In genomic region chr1:162206300-162206699, GRCh38 we compare ENCODE assay signal across 20 cellular contexts.
DNase-seq lines count a peak whose midpoint lies in the region; ATAC-seq, FAIRE-seq and TF ChIP-seq lines count a peak whose summit lies in the region.
"Had no signal": no experiment of that assay in that cellular context is flagged by ENCODE, and none has a peak within 500 bp of the region (broad histone marks: within the 10 kb centered on the region; RNA-seq: fewer than 3 reads in every experiment).

No MANE protein-coding gene starts in this region.

- TF ChIP-seq CTCF in sigmoid colon (IDR thresholded peaks at IDR 0.05): no peak

- H3K4me3 ChIP-seq in sigmoid colon: no peak overlapping the region

- no peaks in the 10 kb centered on the region for H3K9me3 ChIP-seq in sigmoid colon

- DNase-seq in DMS153 (lab: John Stamatoyannopoulos, UW) (peak; percentile 68), NCI-H774 (lab: John Stamatoyannopoulos, UW) (peak; percentile 43), left lobe of liver (ENCODE audit: low spot score) (no peak), sigmoid colon (no peak), H54 (ENCODE audit: insufficient read length, low spot score) (no peak), AG08396 (ENCODE audit: low spot score) (no peak)
- DNase-seq: activated CD4-positive, alpha-beta T cell treated with anti-CD3 and anti-CD28 coated beads for 48 hours; activated naive CD8-positive, alpha-beta T cell treated with anti-CD3 and anti-CD28 coated beads, Interleukin-2, amount 50 U/mL, for 24 hours; activated T-cell treated with anti-CD3 and anti-CD28 coated beads, Interleukin-2, amount 50 U/mL, for 48 hours; C1 segment of cervical spinal cord; cerebellar nuclear complex; naive thymus-derived CD4-positive, alpha-beta T cell; NCI-H446; NK-92 treated with Interleukin-12 subunit alpha and Interleukin-12 subunit beta, amount 100 ng/mL, for 24 hours; occipital lobe; SHP77; T-helper 9 cell; WERI-Rb-1 had no signal

- no peak for TF ChIP-seq POLR2A in sigmoid colon (IDR thresholded peaks at IDR 0.05)
- no peak for TF ChIP-seq POLR2A in H54 (IDR thresholded peaks at IDR 0.05; ENCODE audit: low read depth, low read length)

- H3K27me3 ChIP-seq in sigmoid colon: no peaks in the 10 kb centered on the region

- 88 to 97% methylated on average over 1 of the region's 1 CpG for WGBS in sigmoid colon, 2 donors

- intact Hi-C loops in sigmoid colon (cut with DNase I): no loop called here

- TF ChIP-seq EP300 in sigmoid colon (IDR thresholded peaks at IDR 0.05): no peak

- no peaks in the 10 kb centered on the region for H3K36me3 ChIP-seq in sigmoid colon
- H3K36me3 ChIP-seq: WERI-Rb-1 had no signal

- ATAC-seq in left lobe of liver (peak; percentile 70), HG02870 (IDR thresholded peaks at IDR 0.05; ENCODE audit: unreplicated experiment) (no peak)
- ATAC-seq: activated naive CD8-positive, alpha-beta T cell treated with anti-CD3 and anti-CD28 coated beads, Interleukin-2, amount 50 U/mL, for 24 hours; naive thymus-derived CD4-positive, alpha-beta T cell had no signal

- peak overlapping the region; percentile 59 to 80 (median 72) for H3K27ac ChIP-seq in sigmoid colon
- H3K27ac ChIP-seq: WERI-Rb-1 had no signal

- FAIRE-seq in H54 (lab: Jason Lieb, UNC): no peak
- FAIRE-seq: frontal cortex had no signal

- peaks cover 0 to 71% (median 52%) of the 10 kb centered on the region in 4 donors for H3K4me1 ChIP-seq in sigmoid colon

Comparison
In these comparisons a context has a peak if more than half of its experiments do, and no peak if none do; other contexts are left out.
1. DNase-seq: peak in DMS153 (single experiment) and NCI-H774 (single experiment); none in left lobe of liver (single experiment), sigmoid colon (single experiment), H54 (single experiment) and AG08396 (single experiment).